In genomic region chr18:46712406-46712805, GRCh38 we compare ENCODE assay signal across 16 cellular contexts. TPM values are rescaled to one million over a fixed set of nuclear protein-coding genes. Genes with fewer than 3 reads are reported as not detected.
DNase-seq lines count a peak whose midpoint lies in the region; ATAC-seq, FAIRE-seq and TF ChIP-seq lines count a peak whose summit lies in the region.
"Had no signal": no experiment of that assay in that cellular context is flagged by ENCODE, and none has a peak within 500 bp of the region (broad histone marks: within the 10 kb centered on the region; RNA-seq: fewer than 3 reads in every experiment).

No MANE protein-coding gene starts in this region.

- H3K27me3 Mint-ChIP-seq in astrocyte (ENCODE audit: low read depth, unreplicated experiment), result peaks cover 11% of the 10 kb centered on the region
- H3K27me3 Mint-ChIP-seq in natural killer cell treated with Interleukin-12 subunit alpha and Interleukin-12 subunit beta and Interleukin-15 and Interleukin-18, amount 100 ng/mL, for 72 hours, result peaks cover 6 to 9% of the 10 kb centered on the region in 2 donors
- H3K27me3 Mint-ChIP-seq in immature natural killer cell (ENCODE audit: low read depth in 3 of 3), result peaks cover 3 to 7% (median 6%) of the 10 kb centered on the region in 3 donors

- H3K9ac ChIP-seq in astrocyte (ENCODE audit: low read length), result peak overlapping the region; percentile 52

- no peak for FAIRE-seq in H54 (lab: Jason Lieb, UNC)
- FAIRE-seq in astrocyte (lab: Jason Lieb, UNC), result no peak

- H2AFZ ChIP-seq in astrocyte (ENCODE audit: low read depth, low read length), result no peak overlapping the region

- H3K27ac Mint-ChIP-seq in astrocyte (ENCODE audit: unreplicated experiment) (no peak overlapping the region), immature natural killer cell (no peak overlapping the region)
- H3K27ac Mint-ChIP-seq in natural killer cell treated with Interleukin-12 subunit alpha and Interleukin-12 subunit beta and Interleukin-15 and Interleukin-18, amount 100 ng/mL, for 72 hours, result no peak overlapping the region
- H3K27ac Mint-ChIP-seq: activated CD8-positive, alpha-beta T cell treated with anti-CD3 and anti-CD28 coated beads, Interleukin-2, amount 10 ng/mL, durations not matched to agents 7 days and 5 days; activated naive CD4-positive, alpha-beta T cell treated with anti-CD3 and anti-CD28 coated beads, Interleukin-2, amount 50 U/mL, for 24 hours had no signal

- peak; percentile 73 for DNase-seq in AG08396 (ENCODE audit: low spot score)
- peak; percentile 38 for DNase-seq in H54 (ENCODE audit: insufficient read length, low spot score)
- peak; percentile 88 for DNase-seq in astrocyte (ENCODE audit: low read depth)
- no peak for DNase-seq in effector CD4-positive, alpha-beta T cell
- no peak for DNase-seq in natural killer cell treated with Interleukin-12 subunit alpha and Interleukin-12 subunit beta and Interleukin-15 and Interleukin-18, amount 100 ng/mL, for 72 hours (ENCODE audit: low spot score)
- DNase-seq in immature natural killer cell, result no peak
- DNase-seq: activated CD8-positive, alpha-beta T cell treated with anti-CD3 and anti-CD28 coated beads, Interleukin-2, amount 10 ng/mL, durations not matched to agents 7 days and 5 days; midbrain; NCI-H1436; spleen had no signal

- no peak for TF ChIP-seq CTCF in astrocyte (IDR thresholded peaks at IDR 0.05; ENCODE audit: insufficient read depth, low read depth, low read length)

- H3K36me3 Mint-ChIP-seq in astrocyte (ENCODE audit: low read depth, unreplicated experiment) (no peaks in the 10 kb centered on the region), immature natural killer cell (no peaks in the 10 kb centered on the region)
- H3K36me3 Mint-ChIP-seq in natural killer cell treated with Interleukin-12 subunit alpha and Interleukin-12 subunit beta and Interleukin-15 and Interleukin-18, amount 100 ng/mL, for 72 hours, result no peaks in the 10 kb centered on the region
- H3K36me3 Mint-ChIP-seq: activated naive CD4-positive, alpha-beta T cell treated with anti-CD3 and anti-CD28 coated beads, Interleukin-2, amount 50 U/mL, for 24 hours had no signal

- H3K4me3 ChIP-seq in astrocyte (ENCODE audit: insufficient read depth, low read depth, low read length), result no peak overlapping the region
- H3K4me3 ChIP-seq: coronary artery, spleen had no signal

- H3K4me1 Mint-ChIP-seq in astrocyte (ENCODE audit: low read depth, unreplicated experiment) (peaks cover 8% of the 10 kb centered on the region), immature natural killer cell (no peaks in the 10 kb centered on the region)
- H3K4me1 Mint-ChIP-seq in natural killer cell treated with Interleukin-12 subunit alpha and Interleukin-12 subunit beta and Interleukin-15 and Interleukin-18, amount 100 ng/mL, for 72 hours (ENCODE audit: low read depth in 2 of 2), result no peaks in the 10 kb centered on the region
- H3K4me1 Mint-ChIP-seq: activated naive CD4-positive, alpha-beta T cell treated with anti-CD3 and anti-CD28 coated beads, Interleukin-2, amount 50 U/mL, for 24 hours had no signal

- no peaks in the 10 kb centered on the region for H3K9me3 Mint-ChIP-seq in astrocyte (ENCODE audit: unreplicated experiment)
- H3K9me3 Mint-ChIP-seq in natural killer cell treated with Interleukin-12 subunit alpha and Interleukin-12 subunit beta and Interleukin-15 and Interleukin-18, amount 100 ng/mL, for 72 hours, result no peaks in the 10 kb centered on the region
- peaks cover 0 to 3% (median 0%) of the 10 kb centered on the region in 6 donors for H3K9me3 Mint-ChIP-seq in immature natural killer cell
- H3K9me3 Mint-ChIP-seq: activated naive CD4-positive, alpha-beta T cell treated with anti-CD3 and anti-CD28 coated beads, Interleukin-2, amount 50 U/mL, for 24 hours had no signal

- no peak for ATAC-seq in HG03469 (IDR thresholded peaks at IDR 0.05; ENCODE audit: unreplicated experiment)
- ATAC-seq in natural killer cell treated with Interleukin-12 subunit alpha and Interleukin-12 subunit beta and Interleukin-15 and Interleukin-18, amount 100 ng/mL, for 72 hours, result no peak
- ATAC-seq: activated CD8-positive, alpha-beta T cell treated with anti-CD3 and anti-CD28 coated beads, Interleukin-2, amount 10 ng/mL, durations not matched to agents 7 days and 5 days had no signal

- H3K79me2 ChIP-seq in astrocyte (ENCODE audit: insufficient read depth, low read length), result no peaks in the 10 kb centered on the region

- H3K4me1 ChIP-seq in astrocyte (ENCODE audit: insufficient read depth, low read length), result peaks cover 21% of the 10 kb centered on the region

- TF ChIP-seq POLR2A in H54 (IDR thresholded peaks at IDR 0.05; ENCODE audit: low read depth, low read length), result no peak

- H3K27me3 ChIP-seq in astrocyte (ENCODE audit: insufficient read depth, low read length) (peaks cover 2% of the 10 kb centered on the region), layer of hippocampus (ENCODE audit: control insufficient read depth, insufficient read depth, low read length) (no peaks in the 10 kb centered on the region)

- H3K27ac ChIP-seq in astrocyte (ENCODE audit: low read depth, low read length) (peak overlapping the region; percentile 37), layer of hippocampus (ENCODE audit: low read depth, low read length) (peak overlapping the region; percentile 2)
- H3K27ac ChIP-seq: coronary artery, spleen had no signal

- peak overlapping the region; percentile 80 for H3K4me2 ChIP-seq in astrocyte (ENCODE audit: low read length)

- no peaks in the 10 kb centered on the region for H3K36me3 ChIP-seq in astrocyte (ENCODE audit: insufficient read depth, low read length)
- H3K36me3 ChIP-seq: spleen had no signal

- no peaks in the 10 kb centered on the region for H4K20me1 ChIP-seq in astrocyte (ENCODE audit: insufficient read depth, low read length)

- no peaks in the 10 kb centered on the region for H3K9me3 ChIP-seq in astrocyte (ENCODE audit: insufficient read depth, low read depth, low read length)
- H3K9me3 ChIP-seq: spleen had no signal

- H3K4me3 Mint-ChIP-seq in astrocyte (ENCODE audit: unreplicated experiment) (no peak overlapping the region), immature natural killer cell (no peak overlapping the region)
- H3K4me3 Mint-ChIP-seq in natural killer cell treated with Interleukin-12 subunit alpha and Interleukin-12 subunit beta and Interleukin-15 and Interleukin-18, amount 100 ng/mL, for 72 hours, result no peak overlapping the region
- H3K4me3 Mint-ChIP-seq: activated CD8-positive, alpha-beta T cell treated with anti-CD3 and anti-CD28 coated beads, Interleukin-2, amount 10 ng/mL, durations not matched to agents 7 days and 5 days; activated naive CD4-positive, alpha-beta T cell treated with anti-CD3 and anti-CD28 coated beads, Interleukin-2, amount 50 U/mL, for 24 hours had no signal

RNA-seq across cellular contexts. Expression of gene ST8SIA5, which starts 44.4 kb away (rescaled TPM):
- 0.24 and 0.36 TPM in 2 replicates for total RNA-seq in astrocyte
- total RNA-seq in natural killer cell treated with Interleukin-12 subunit alpha and Interleukin-12 subunit beta and Interleukin-15 and Interleukin-18, amount 100 ng/mL, for 72 hours, result 1 to 10 TPM in 1 of 2 donors, under 1 TPM in 1; 0.17 to 1.0 TPM
- not detected for polyA plus RNA-seq in immature natural killer cell
- total RNA-seq: activated CD8-positive, alpha-beta T cell treated with anti-CD3 and anti-CD28 coated beads, Interleukin-2, amount 10 ng/mL, durations not matched to agents 7 days and 5 days; HT-29; T-helper 2 cell treated with Interferon-gamma antibody and Interleukin-4, amounts not matched to agents 100 ng/mL and 5 ng/mL, for 36 hours had no signal

RNA-seq across cellular contexts. Expression of gene LOXHD1, which starts 55.4 kb away (rescaled TPM):
- not detected in 2 replicates for total RNA-seq in astrocyte
- total RNA-seq in natural killer cell treated with Interleukin-12 subunit alpha and Interleukin-12 subunit beta and Interleukin-15 and Interleukin-18, amount 100 ng/mL, for 72 hours, result not detected
- polyA plus RNA-seq in immature natural killer cell, result under 1 TPM in 1 of 3 donors, not detected in 2; 0.07 TPM
- total RNA-seq: HT-29; T-helper 2 cell treated with Interferon-gamma antibody and Interleukin-4, amounts not matched to agents 100 ng/mL and 5 ng/mL, for 36 hours had no signal

Comparison
In these comparisons a context has a peak if more than half of its experiments do, and no peak if none do; other contexts are left out.
1. DNase-seq: peak in AG08396 (single experiment), H54 (single experiment) and astrocyte (single experiment); none in effector CD4-positive, alpha-beta T cell (single experiment), natural killer cell treated with Interleukin-12 subunit alpha and Interleukin-12 subunit beta and Interleukin-15 and Interleukin-18, amount 100 ng/mL, for 72 hours (single experiment) and immature natural killer cell (0 of 3).